ENCODE assay signal across 8 cellular contexts in genomic region chr16:3171855-3172593, GRCh38.
DNase-seq lines count a peak whose midpoint lies in the region; ATAC-seq and TF ChIP-seq lines count a peak whose summit lies in the region.

No MANE protein-coding gene starts in this region.

- no peaks in the 10 kb centered on the region for H3K9me3 ChIP-seq in OCI-LY3 (ENCODE audit: insufficient read depth, low read length)

- no peaks in the 10 kb centered on the region for H3K79me2 ChIP-seq in OCI-LY3 (ENCODE audit: low read length)

- peak overlapping the region; percentile 68 for H3K27ac ChIP-seq in OCI-LY3 (ENCODE audit: low read length)

- no peaks in the 10 kb centered on the region for H4K20me1 ChIP-seq in OCI-LY3 (ENCODE audit: insufficient read depth, low read length)

- H2AFZ ChIP-seq in OCI-LY3 (ENCODE audit: low read depth, low read length), result peak overlapping the region; percentile 33; the same call in 1 of the 2 replicates

- H3K4me3 ChIP-seq in OCI-LY3 (ENCODE audit: low read length), result peak overlapping the region; percentile 78
- H3K4me3 ChIP-seq in choroid plexus epithelial cell (ENCODE audit: low read depth, low read length), result no peak overlapping the region

- H3K27me3 ChIP-seq in OCI-LY3 (ENCODE audit: low read depth, low read length), result no peaks in the 10 kb centered on the region

- peaks cover 19% of the 10 kb centered on the region for H3K4me1 ChIP-seq in OCI-LY3 (ENCODE audit: low read length)

- H3K4me2 ChIP-seq in OCI-LY3 (ENCODE audit: low read length), result peak overlapping the region; percentile 85

- ATAC-seq in GM19035 (IDR thresholded peaks at IDR 0.05; ENCODE audit: unreplicated experiment) (peak; percentile 21), GM19467 (IDR thresholded peaks at IDR 0.05; ENCODE audit: unreplicated experiment) (no peak), HG03045 (IDR thresholded peaks at IDR 0.05; ENCODE audit: unreplicated experiment) (no peak)

- DNase-seq in choroid plexus epithelial cell (ENCODE audit: low read depth), result peak; percentile 48
- peak; percentile 52 for DNase-seq in stimulated activated CD4-positive, alpha-beta T cell treated with anti-CD3 and anti-CD28 coated beads, Interleukin-12 subunit alpha, Interleukin-12 subunit beta, amount 100 ng/mL, for 4 hours
- no peak for DNase-seq in NOMO-1 treated with dmso at 0.1 percent for 144 hours (lab: John Stamatoyannopoulos, UW; ENCODE audit: unreplicated experiment)
- DNase-seq in cortex of kidney (lab: John Stamatoyannopoulos, UW), result no peak

- TF ChIP-seq CTCF in OCI-LY3 (IDR thresholded peaks at IDR 0.05; ENCODE audit: low read depth, low read length) (no peak), choroid plexus epithelial cell (conservative IDR thresholded peaks at IDR 0.05; ENCODE audit: low read depth, low read length) (no peak)

- H3K9ac ChIP-seq in OCI-LY3 (ENCODE audit: low read length), result peak overlapping the region; percentile 65

- no peaks in the 10 kb centered on the region for H3K36me3 ChIP-seq in OCI-LY3 (replicated peaks; ENCODE audit: low read depth, low read length)

Comparison
In these comparisons a context has a peak if more than half of its experiments do, and no peak if none do; other contexts are left out.
1. DNase-seq: peak in choroid plexus epithelial cell (single experiment) and stimulated activated CD4-positive, alpha-beta T cell treated with anti-CD3 and anti-CD28 coated beads, Interleukin-12 subunit alpha, Interleukin-12 subunit beta, amount 100 ng/mL, for 4 hours (single experiment); none in NOMO-1 treated with dmso at 0.1 percent for 144 hours (single experiment) and cortex of kidney (single experiment).